Comparison of ENCODE assay signal across 33 cellular contexts in the genomic region with DNA sequence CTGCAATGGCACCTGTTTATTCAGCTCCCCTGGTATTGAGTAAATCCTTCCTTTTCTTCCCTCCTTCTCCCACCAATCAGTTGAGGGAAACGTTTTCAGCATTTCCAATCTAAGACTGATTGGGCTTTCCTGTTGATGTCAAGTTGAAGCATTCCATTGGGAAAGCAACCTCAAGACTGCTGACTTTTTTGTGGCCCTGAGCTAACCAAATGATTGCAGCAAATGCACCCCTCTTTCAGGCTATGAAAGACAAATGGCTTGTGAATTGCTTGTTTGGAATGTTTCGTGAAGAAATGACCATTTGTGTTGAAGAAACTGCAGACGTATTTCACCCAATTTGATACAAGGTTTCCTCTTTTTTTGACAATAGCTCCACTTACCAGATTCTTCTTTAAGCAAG.
"Had no signal": no experiment of that assay in that cellular context is flagged by ENCODE, and none has a peak within 500 bp of the region (broad histone marks: within the 10 kb centered on the region; RNA-seq: fewer than 3 reads in every experiment).

No MANE protein-coding gene starts in this region.

- H3K4me1 Mint-ChIP-seq: activated B cell treated with CpG ODN at 0.5 μM for 24 hours; activated CD4-positive, alpha-beta memory T cell treated with anti-CD3 and anti-CD28 coated beads, Interleukin-2, amount 10 ng/mL, durations not matched to agents 7 days and 5 days; activated CD4-positive, alpha-beta T cell treated with anti-CD3 and anti-CD28 coated beads, Interleukin-2, amount 10 ng/mL, durations not matched to agents 24 days and 14 days; activated CD8-positive, alpha-beta memory T cell treated with anti-CD3 and anti-CD28 coated beads, Interleukin-2, amount 10 ng/mL, durations not matched to agents 7 days and 5 days; activated naive CD4-positive, alpha-beta T cell treated with anti-CD3 and anti-CD28 coated beads, Interleukin-2, amount 10 ng/mL, durations not matched to agents 7 days and 5 days; activated naive CD4-positive, alpha-beta T cell treated with anti-CD3 and anti-CD28 coated beads, Interleukin-2, amount 50 U/mL, for 24 hours; activated naive CD8-positive, alpha-beta T cell treated with anti-CD3 and anti-CD28 coated beads, Interleukin-2, amount 10 ng/mL, durations not matched to agents 7 days and 5 days; activated naive CD8-positive, alpha-beta T cell treated with anti-CD3 and anti-CD28 coated beads, Interleukin-2, amount 50 U/mL, for 24 hours had no signal

- H3K4me3 ChIP-seq: ascending aorta, breast epithelium had no signal

- H3K27me3 Mint-ChIP-seq: activated CD4-positive, alpha-beta T cell treated with anti-CD3 and anti-CD28 coated beads, Interleukin-2, amount 10 ng/mL, durations not matched to agents 24 days and 14 days; activated naive CD4-positive, alpha-beta T cell treated with anti-CD3 and anti-CD28 coated beads, Interleukin-2, amount 10 ng/mL, durations not matched to agents 7 days and 5 days; activated naive CD8-positive, alpha-beta T cell; activated naive CD8-positive, alpha-beta T cell treated with anti-CD3 and anti-CD28 coated beads, Interleukin-2, amount 10 ng/mL, durations not matched to agents 7 days and 5 days had no signal

- H3K4me3 Mint-ChIP-seq: activated B cell treated with CpG ODN at 0.5 μM for 24 hours; activated CD4-positive, alpha-beta memory T cell treated with anti-CD3 and anti-CD28 coated beads, Interleukin-2, amount 10 ng/mL, durations not matched to agents 7 days and 5 days; activated CD4-positive, alpha-beta T cell treated with anti-CD3 and anti-CD28 coated beads, Interleukin-2, amount 10 ng/mL, durations not matched to agents 24 days and 14 days; activated CD8-positive, alpha-beta memory T cell treated with anti-CD3 and anti-CD28 coated beads, Interleukin-2, amount 10 ng/mL, durations not matched to agents 7 days and 5 days; activated CD8-positive, alpha-beta T cell treated with anti-CD3 and anti-CD28 coated beads, Interleukin-2, amount 10 ng/mL, durations not matched to agents 7 days and 5 days; activated naive CD4-positive, alpha-beta T cell treated with anti-CD3 and anti-CD28 coated beads, Interleukin-2, amount 10 ng/mL, durations not matched to agents 7 days and 5 days; activated naive CD4-positive, alpha-beta T cell treated with anti-CD3 and anti-CD28 coated beads, Interleukin-2, amount 50 U/mL, for 24 hours; activated naive CD8-positive, alpha-beta T cell; activated naive CD8-positive, alpha-beta T cell treated with anti-CD3 and anti-CD28 coated beads, Interleukin-2, amount 10 ng/mL, durations not matched to agents 7 days and 5 days; activated naive CD8-positive, alpha-beta T cell treated with anti-CD3 and anti-CD28 coated beads, Interleukin-2, amount 50 U/mL, for 24 hours; activated T-cell treated with anti-CD3 and anti-CD28 coated beads, Interleukin-2, amount 50 U/mL, for 24 hours; T-helper 1 cell treated with Interleukin-12 subunit alpha and Interleukin-12 subunit beta and Interleukin-4 antibody, amounts not matched to agents 30 μg/mL and 1 μg/mL, for 36 hours; T-helper 2 cell treated with Interferon-gamma antibody and Interleukin-4, amounts not matched to agents 5 μg/mL and 100 μg/mL, for 36 hours had no signal

- H3K27ac Mint-ChIP-seq: activated B cell treated with CpG ODN at 0.5 μM for 24 hours; activated CD4-positive, alpha-beta memory T cell treated with anti-CD3 and anti-CD28 coated beads, Interleukin-2, amount 10 ng/mL, durations not matched to agents 7 days and 5 days; activated CD4-positive, alpha-beta T cell treated with anti-CD3 and anti-CD28 coated beads, Interleukin-2, amount 10 ng/mL, durations not matched to agents 24 days and 14 days; activated CD8-positive, alpha-beta memory T cell treated with anti-CD3 and anti-CD28 coated beads, Interleukin-2, amount 10 ng/mL, durations not matched to agents 7 days and 5 days; activated CD8-positive, alpha-beta T cell treated with anti-CD3 and anti-CD28 coated beads, Interleukin-2, amount 10 ng/mL, durations not matched to agents 7 days and 5 days; activated naive CD4-positive, alpha-beta T cell treated with anti-CD3 and anti-CD28 coated beads, Interleukin-2, amount 10 ng/mL, durations not matched to agents 7 days and 5 days; activated naive CD4-positive, alpha-beta T cell treated with anti-CD3 and anti-CD28 coated beads, Interleukin-2, amount 50 U/mL, for 24 hours; activated naive CD8-positive, alpha-beta T cell; activated naive CD8-positive, alpha-beta T cell treated with anti-CD3 and anti-CD28 coated beads, Interleukin-2, amount 10 ng/mL, durations not matched to agents 7 days and 5 days; activated naive CD8-positive, alpha-beta T cell treated with anti-CD3 and anti-CD28 coated beads, Interleukin-2, amount 50 U/mL, for 24 hours; activated T-cell treated with anti-CD3 and anti-CD28 coated beads, Interleukin-2, amount 50 U/mL, for 24 hours; activated T-helper 2 cell treated with anti-CD3 and anti-CD28 coated beads, Interferon-gamma antibody, Interleukin-2, Interleukin-4, amounts not matched to agents 10 μg/mL and 5 μg/mL and 100 μg/mL, durations not matched to agents 14 hours and 24 hours and 36 hours; T-helper 1 cell treated with Interleukin-12 subunit alpha and Interleukin-12 subunit beta and Interleukin-4 antibody, amounts not matched to agents 30 μg/mL and 1 μg/mL, for 36 hours; T-helper 2 cell treated with Interferon-gamma antibody and Interleukin-4, amounts not matched to agents 5 μg/mL and 100 μg/mL, for 36 hours had no signal

- H3K9me3 Mint-ChIP-seq: activated B cell treated with CpG ODN at 0.5 μM for 24 hours; activated CD4-positive, alpha-beta memory T cell treated with anti-CD3 and anti-CD28 coated beads, Interleukin-2, amount 10 ng/mL, durations not matched to agents 7 days and 5 days; activated CD4-positive, alpha-beta T cell treated with anti-CD3 and anti-CD28 coated beads, Interleukin-2, amount 10 ng/mL, durations not matched to agents 24 days and 14 days; activated naive CD4-positive, alpha-beta T cell treated with anti-CD3 and anti-CD28 coated beads, Interleukin-2, amount 10 ng/mL, durations not matched to agents 7 days and 5 days; activated naive CD4-positive, alpha-beta T cell treated with anti-CD3 and anti-CD28 coated beads, Interleukin-2, amount 50 U/mL, for 24 hours; activated naive CD8-positive, alpha-beta T cell treated with anti-CD3 and anti-CD28 coated beads, Interleukin-2, amount 10 ng/mL, durations not matched to agents 7 days and 5 days; activated naive CD8-positive, alpha-beta T cell treated with anti-CD3 and anti-CD28 coated beads, Interleukin-2, amount 50 U/mL, for 24 hours; activated T-cell treated with anti-CD3 and anti-CD28 coated beads, Interleukin-2, amount 50 U/mL, for 24 hours; activated T-helper 2 cell treated with anti-CD3 and anti-CD28 coated beads, Interferon-gamma antibody, Interleukin-2, Interleukin-4, amounts not matched to agents 10 μg/mL and 5 μg/mL and 100 μg/mL, durations not matched to agents 14 hours and 24 hours and 36 hours; T-helper 1 cell treated with Interleukin-12 subunit alpha and Interleukin-12 subunit beta and Interleukin-4 antibody, amounts not matched to agents 30 μg/mL and 1 μg/mL, for 36 hours; T-helper 2 cell treated with Interferon-gamma antibody and Interleukin-4, amounts not matched to agents 5 μg/mL and 100 μg/mL, for 36 hours had no signal

- H3K36me3 Mint-ChIP-seq: activated CD8-positive, alpha-beta memory T cell treated with anti-CD3 and anti-CD28 coated beads, Interleukin-2, amount 10 ng/mL, durations not matched to agents 7 days and 5 days; activated naive CD4-positive, alpha-beta T cell treated with anti-CD3 and anti-CD28 coated beads, Interleukin-2, amount 10 ng/mL, durations not matched to agents 7 days and 5 days; activated naive CD4-positive, alpha-beta T cell treated with anti-CD3 and anti-CD28 coated beads, Interleukin-2, amount 50 U/mL, for 24 hours; activated naive CD8-positive, alpha-beta T cell; activated naive CD8-positive, alpha-beta T cell treated with anti-CD3 and anti-CD28 coated beads, Interleukin-2, amount 10 ng/mL, durations not matched to agents 7 days and 5 days had no signal

- H3K36me3 ChIP-seq: ascending aorta, brain microvascular endothelial cell, breast epithelium had no signal

- H3K27ac ChIP-seq: ascending aorta, brain microvascular endothelial cell, breast epithelium, VCaP had no signal

- H3K27me3 ChIP-seq: ascending aorta, brain microvascular endothelial cell, breast epithelium had no signal

- H3K9me3 ChIP-seq: ascending aorta, breast epithelium had no signal

- DNase-seq: activated B cell treated with CpG ODN at 0.5 μM for 24 hours; activated CD4-positive, alpha-beta memory T cell treated with anti-CD3 and anti-CD28 coated beads, Interleukin-2, amount 10 ng/mL, durations not matched to agents 7 days and 5 days; activated CD4-positive, alpha-beta T cell treated with anti-CD3 and anti-CD28 coated beads for 4 hours; activated CD4-positive, alpha-beta T cell treated with anti-CD3 and anti-CD28 coated beads, Interleukin-2, amount 10 ng/mL, durations not matched to agents 24 days and 14 days; activated CD4-positive, alpha-beta T cell treated with anti-CD3 and anti-CD28 coated beads, Interleukin-2, amount 50 U/mL, for 1 hour; activated CD4-positive, alpha-beta T cell treated with anti-CD3 and anti-CD28 coated beads, Interleukin-2, amount 50 U/mL, for 48 hours; activated CD4-positive, CD25-positive, alpha-beta regulatory T cell treated with anti-CD3 and anti-CD28 coated beads, Interleukin-2, amount 50 U/mL, for 72 hours; activated CD8-positive, alpha-beta memory T cell treated with anti-CD3 and anti-CD28 coated beads for 24 hours; activated CD8-positive, alpha-beta memory T cell treated with anti-CD3 and anti-CD28 coated beads, Interleukin-2, amount 10 ng/mL, durations not matched to agents 7 days and 5 days; activated CD8-positive, alpha-beta memory T cell treated with anti-CD3 and anti-CD28 coated beads, Interleukin-2, amount 50 U/mL, for 48 hours; activated CD8-positive, alpha-beta T cell treated with anti-CD3 and anti-CD28 coated beads, Interleukin-2, amount 10 ng/mL, durations not matched to agents 7 days and 5 days; activated effector memory CD4-positive, alpha-beta T cell treated with Interleukin-2 at 50 U/mL for 16 hours; activated gamma-delta T cell; activated naive CD4-positive, alpha-beta T cell treated with anti-CD3 and anti-CD28 coated beads, Interleukin-2, amount 10 ng/mL, durations not matched to agents 7 days and 5 days; activated naive CD4-positive, alpha-beta T cell treated with Interleukin-2 at 50 U/mL for 16 hours; activated naive CD8-positive, alpha-beta T cell treated with anti-CD3 and anti-CD28 coated beads, Interleukin-2, amount 10 ng/mL, durations not matched to agents 7 days and 5 days; activated naive CD8-positive, alpha-beta T cell treated with anti-CD3 and anti-CD28 coated beads, Interleukin-2, amount 50 U/mL, for 24 hours; activated T-cell treated with anti-CD3 and anti-CD28 coated beads, Interleukin-2, amount 50 U/mL, for 24 hours; activated T-cell treated with anti-CD3 and anti-CD28 coated beads, Interleukin-2, amount 50 U/mL, for 48 hours; amygdala; anterior cingulate cortex; brain microvascular endothelial cell; central memory CD4-positive, alpha-beta T cell; T-helper 2 cell; T-helper 9 cell had no signal

- H3K4me1 ChIP-seq: ascending aorta, breast epithelium had no signal
